In genomic region chr13:30552567-30552966, GRCh38 we compare ENCODE assay signal across 34 cellular contexts.
"Had no signal": no experiment of that assay in that cellular context is flagged by ENCODE, and none has a peak within 500 bp of the region (broad histone marks: within the 10 kb centered on the region; RNA-seq: fewer than 3 reads in every experiment).

No MANE protein-coding gene starts in this region.

- H3K4me2 ChIP-seq: KMS-11 had no signal

- DNase-seq: Karpas-422, Kasumi-1, MG63, MM.1S, MV-4-11, NCI-H1048, NCI-H1092, NCI-H1092 treated with DMSO at 0.1 percent for 48 hours, NCI-H1105, NCI-H1105 treated with DMSO at 0.1 percent for 48 hours, NCI-H1417, NCI-H1417 treated with DMSO at 0.1 percent for 48 hours, NCI-H1436, NCI-H1436 treated with DMSO at 0.1 percent for 48 hours, NCI-H1694, NCI-H1694 treated with DMSO at 0.1 percent for 48 hours, NCI-H187, NCI-H187 treated with DMSO at 0.1 percent for 48 hours, NCI-H1930, NCI-H2029, NCI-H2029 treated with DMSO at 0.1 percent for 48 hours, NCI-H2081, NCI-H2081 treated with DMSO at 0.1 percent for 48 hours, NCI-H2107, NCI-H2171, NCI-H2171 treated with DMSO at 0.1 percent for 48 hours, NCI-H2227 treated with DMSO at 0.1 percent for 48 hours, NCI-H226, NCI-H345, NCI-H446, NCI-H446 treated with DMSO at 0.1 percent for 48 hours, NCI-H510A, NCI-H510A treated with DMSO at 0.1 percent for 48 hours had no signal

- H3K27ac ChIP-seq: KMS-11 had no signal

- H3K9me3 ChIP-seq: MG63 had no signal

- H3K36me3 ChIP-seq: MG63 had no signal

- H3K4me3 ChIP-seq: MG63 had no signal

- H3K9ac ChIP-seq: KMS-11 had no signal

- H3K27me3 ChIP-seq: MG63 had no signal
